21 cellular contexts compared by ENCODE assay signal in genomic region chr18:67876866-67877265, GRCh38.
DNase-seq lines count a peak whose midpoint lies in the region; ATAC-seq and TF ChIP-seq lines count a peak whose summit lies in the region.
"Had no signal": no experiment of that assay in that cellular context is flagged by ENCODE, and none has a peak within 500 bp of the region (broad histone marks: within the 10 kb centered on the region; RNA-seq: fewer than 3 reads in every experiment).

No MANE protein-coding gene starts in this region.

- TF ChIP-seq CTCF in A673 (conservative IDR thresholded peaks at IDR 0.05; ENCODE audit: low read depth, low read length), result no peak
- TF ChIP-seq CTCF in endodermal cell (conservative IDR thresholded peaks at IDR 0.05), result no peak
- no peak for TF ChIP-seq CTCF in neural progenitor cell (IDR thresholded peaks at IDR 0.05)

- H3K27me3 ChIP-seq in A673 (replicated peaks; ENCODE audit: insufficient read depth, low read depth, low read length, poor library complexity) (no peaks in the 10 kb centered on the region), endodermal cell (ENCODE audit: control insufficient read depth, insufficient read depth, low read length, poor library complexity, severe bottlenecking) (no peaks in the 10 kb centered on the region), neural progenitor cell (no peaks in the 10 kb centered on the region)
- H3K27me3 ChIP-seq: BLaER1 treated with 17β-estradiol and CSF1 and Interleukin-3, amounts not matched to agents 10 nM and 100 nM had no signal

- H3F3A ChIP-seq in neural progenitor cell (ENCODE audit: low read depth), result no peaks in the 10 kb centered on the region

- DNase-seq in A673 (ENCODE audit: low spot score) (peak; percentile 57), DMS53 (lab: John Stamatoyannopoulos, UW) (peak; percentile 81), endodermal cell (no peak), neural progenitor cell (ENCODE audit: low spot score) (peak; percentile 58), NCI-H1105 treated with DMSO at 0.1 percent for 48 hours (lab: John Stamatoyannopoulos, UW) (no peak)
- DNase-seq: CD8-positive, alpha-beta T cell; DND-41; HFFc6; KG1; NCI-H2029; NCI-H2171 treated with DMSO at 0.1 percent for 48 hours; NCI-H446 treated with DMSO at 0.1 percent for 48 hours; NCI-H774; PC-9; SIG-M5 had no signal

- H3K4me3 ChIP-seq in A673 (ENCODE audit: low read depth, low read length, poor library complexity, severe bottlenecking) (no peak overlapping the region), endodermal cell (ENCODE audit: low read length) (no peak overlapping the region), neural progenitor cell (no peak overlapping the region)
- H3K4me3 ChIP-seq: A549; BLaER1 treated with 17β-estradiol and CSF1 and Interleukin-3, amounts not matched to agents 10 nM and 100 nM; PC-9 had no signal

- H3K4me1 Mint-ChIP-seq in endodermal cell (no peaks in the 10 kb centered on the region), neural progenitor cell (peaks cover 20% of the 10 kb centered on the region)

- H2AFZ ChIP-seq in neural progenitor cell (replicated peaks), result no peak overlapping the region
- H2AFZ ChIP-seq: PC-9 had no signal

- no peaks in the 10 kb centered on the region for H3K27me3 Mint-ChIP-seq in endodermal cell (ENCODE audit: insufficient read depth)
- no peaks in the 10 kb centered on the region for H3K27me3 Mint-ChIP-seq in neural progenitor cell (ENCODE audit: insufficient read depth, low read depth)

- H3K9ac ChIP-seq in endodermal cell (ENCODE audit: extremely low read depth, low read length, poor library complexity, severe bottlenecking) (no peak overlapping the region), neural progenitor cell (no peak overlapping the region)
- H3K9ac ChIP-seq: BLaER1 treated with 17β-estradiol and CSF1 and Interleukin-3, amounts not matched to agents 10 nM and 100 nM had no signal

- no TSS peak for BruUV-seq in A673 (replicated peaks; lab: Mats Ljungman, UMichigan)

- no peaks in the 10 kb centered on the region for H4K20me1 ChIP-seq in neural progenitor cell (ENCODE audit: low read depth)
- H4K20me1 ChIP-seq: BLaER1 treated with 17β-estradiol and CSF1 and Interleukin-3, amounts not matched to agents 10 nM and 100 nM had no signal

- H3K36me3 ChIP-seq in A673 (ENCODE audit: insufficient read depth, low read length, poor library complexity, severe bottlenecking), result no peaks in the 10 kb centered on the region
- H3K36me3 ChIP-seq in endodermal cell (ENCODE audit: control insufficient read depth, insufficient read depth, low read length), result no peaks in the 10 kb centered on the region
- H3K36me3 ChIP-seq in neural progenitor cell, result no peaks in the 10 kb centered on the region
- H3K36me3 ChIP-seq: BLaER1 treated with 17β-estradiol and CSF1 and Interleukin-3, amounts not matched to agents 10 nM and 100 nM had no signal

- CTCF ChIA-PET in A673 (lab: Charles Lee), result no interaction called here

- H3K9me3 Mint-ChIP-seq in endodermal cell, result no peaks in the 10 kb centered on the region
- H3K9me3 Mint-ChIP-seq in neural progenitor cell, result peaks cover 3% of the 10 kb centered on the region
- H3K9me3 Mint-ChIP-seq: CD8-positive, alpha-beta T cell; HFFc6 had no signal

- ATAC-seq in HG02870 (IDR thresholded peaks at IDR 0.05; ENCODE audit: unreplicated experiment) (no peak), GM18909 (IDR thresholded peaks at IDR 0.05; ENCODE audit: poor library complexity, unreplicated experiment) (no peak), GM18517 (IDR thresholded peaks at IDR 0.05; ENCODE audit: unreplicated experiment) (no peak)
- ATAC-seq: A549; CD8-positive, alpha-beta T cell had no signal

- H3K9me3 ChIP-seq in A673 (ENCODE audit: low read depth, low read length, poor library complexity, severe bottlenecking), result no peaks in the 10 kb centered on the region
- H3K9me3 ChIP-seq in endodermal cell (ENCODE audit: control insufficient read depth, low read length), result no peaks in the 10 kb centered on the region
- no peaks in the 10 kb centered on the region for H3K9me3 ChIP-seq in neural progenitor cell (ENCODE audit: low read depth)
- H3K9me3 ChIP-seq: A549; BLaER1 treated with 17β-estradiol and CSF1 and Interleukin-3, amounts not matched to agents 10 nM and 100 nM had no signal

- H3K27ac Mint-ChIP-seq in endodermal cell (no peak overlapping the region), neural progenitor cell (peak overlapping the region; percentile 86)
- H3K27ac Mint-ChIP-seq: CD8-positive, alpha-beta T cell; HFFc6 had no signal

- H3K4me3 Mint-ChIP-seq in endodermal cell (no peak overlapping the region), neural progenitor cell (peak overlapping the region; percentile 22)
- H3K4me3 Mint-ChIP-seq: CD8-positive, alpha-beta T cell; HFFc6 had no signal

- H3K36me3 Mint-ChIP-seq in endodermal cell (ENCODE audit: low read depth), result no peaks in the 10 kb centered on the region
- no peaks in the 10 kb centered on the region for H3K36me3 Mint-ChIP-seq in neural progenitor cell
- H3K36me3 Mint-ChIP-seq: CD8-positive, alpha-beta T cell had no signal

- intact Hi-C loops in A673 (cut with micrococcal nuclease; ENCODE audit: unreplicated experiment), result no loop called here

- H3K4me1 ChIP-seq in A673 (ENCODE audit: insufficient read depth, low read length, poor library complexity, severe bottlenecking) (peaks cover 33% of the 10 kb centered on the region), endodermal cell (ENCODE audit: control insufficient read depth, insufficient read depth, low read length) (no peaks in the 10 kb centered on the region), neural progenitor cell (peaks cover 9% of the 10 kb centered on the region)
- H3K4me1 ChIP-seq: A549; BLaER1 treated with 17β-estradiol and CSF1 and Interleukin-3, amounts not matched to agents 10 nM and 100 nM had no signal

- H3K4me2 ChIP-seq in neural progenitor cell, result peak overlapping the region; percentile 51
- H3K4me2 ChIP-seq: A549; BLaER1 treated with 17β-estradiol and CSF1 and Interleukin-3, amounts not matched to agents 10 nM and 100 nM; PC-9 had no signal

- peak overlapping the region; percentile 55 for H3K27ac ChIP-seq in A673 (ENCODE audit: low read depth, low read length, poor library complexity, severe bottlenecking)
- peak overlapping the region; percentile 61 for H3K27ac ChIP-seq in endodermal cell (ENCODE audit: low read depth, low read length)
- peak overlapping the region; percentile 78 for H3K27ac ChIP-seq in neural progenitor cell
- H3K27ac ChIP-seq: A549; BLaER1 treated with 17β-estradiol and CSF1 and Interleukin-3, amounts not matched to agents 10 nM and 100 nM; PC-9; RWPE1 had no signal

- H3K79me2 ChIP-seq in neural progenitor cell (ENCODE audit: low read depth), result no peaks in the 10 kb centered on the region

- POLR2A ChIA-PET in A673 (lab: Charles Lee; ENCODE audit: low non-redundant PET), result no interaction called here

- 58 to 85% methylated on average over 1 to 3 of the region's 3 CpGs for WGBS in endodermal cell (ENCODE audit: insufficient coverage in 1 of 2, insufficient read length in 1 of 2), 2 experiments

Comparison
In these comparisons a context has a peak if more than half of its experiments do, and no peak if none do; other contexts are left out.
1. DNase-seq: peak in A673 (single experiment), DMS53 (single experiment) and neural progenitor cell (single experiment); none in endodermal cell (single experiment) and NCI-H1105 treated with DMSO at 0.1 percent for 48 hours (single experiment).
2. Peak in every context shown above with its lines, with median percentiles within 50 percentile points of each other: H3K27ac ChIP-seq.